8 cellular contexts compared by ENCODE assay signal in the genomic region with DNA sequence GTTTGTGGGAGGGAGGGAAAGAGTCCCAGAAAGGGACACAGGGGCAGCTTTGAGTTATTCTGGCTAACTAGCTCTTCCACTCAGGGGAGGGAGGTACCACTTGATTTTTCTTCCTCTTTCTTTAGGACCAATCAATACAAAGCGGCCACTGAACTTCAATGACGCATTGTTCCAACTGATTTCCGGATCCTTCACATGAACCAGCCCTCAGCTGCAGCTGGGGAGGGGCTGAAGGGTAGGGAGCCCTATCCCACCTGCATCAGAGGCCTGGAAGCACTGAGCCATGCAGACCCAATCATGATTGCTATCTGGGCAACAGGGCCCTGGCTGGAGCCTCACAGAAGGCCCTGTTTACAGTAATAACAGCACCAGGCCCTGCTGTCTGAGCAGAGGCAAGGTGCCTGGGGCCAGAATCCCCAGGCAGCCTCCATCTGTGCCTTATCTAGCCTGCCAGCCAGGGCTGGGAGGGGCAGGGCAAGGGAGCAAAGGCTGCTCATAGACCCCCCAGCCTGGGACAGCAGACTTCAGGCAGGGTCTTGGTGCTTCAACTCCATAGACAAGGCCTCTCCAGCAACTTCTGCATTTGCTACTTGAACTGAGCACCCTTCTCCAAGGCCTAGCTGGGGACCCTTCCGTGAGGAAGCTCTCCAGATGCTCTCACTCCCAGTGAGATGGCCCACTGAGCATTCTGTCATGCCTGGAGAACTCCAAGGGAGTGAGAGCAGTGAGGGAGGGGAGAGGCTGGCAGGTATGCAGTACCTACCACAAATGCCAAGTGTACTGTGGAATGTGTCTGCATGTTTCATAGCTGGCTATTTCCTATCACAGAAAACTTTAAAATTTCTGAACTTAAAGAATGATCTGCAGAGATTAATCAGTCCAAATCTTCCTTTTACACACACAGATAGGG. TPM values are rescaled to one million over a fixed set of nuclear protein-coding genes. Genes with fewer than 3 reads are reported as not detected.
A peak's percentile ranks its signal among the peaks of the same experiment; 100 is the strongest.
DNase-seq lines count a peak whose midpoint lies in the region; ATAC-seq, FAIRE-seq and TF ChIP-seq lines count a peak whose summit lies in the region.

No MANE protein-coding gene starts in this region.

- no peaks in the 10 kb centered on the region for H3K9me3 Mint-ChIP-seq in MCF 10A (ENCODE audit: unreplicated experiment)

- H3K36me3 ChIP-seq in breast epithelium (no peaks in the 10 kb centered on the region), GM12878 (ENCODE audit: control insufficient read depth in 2 of 2, insufficient read depth in 2 of 2, low read length in 1 of 2) (no peaks in the 10 kb centered on the region; a peak in 2 of 4 replicates), mesodermal cell (ENCODE audit: control insufficient read depth, insufficient read depth, low read length) (peaks cover 4% of the 10 kb centered on the region), MG63 (no peaks in the 10 kb centered on the region; the same call in 1 of the 2 replicates)

- in situ Hi-C loops in GM12878 (cut with MboI): loop anchor here (10.0 kb wide), 1 partner anchor 117 kb away; no protein-coding TSS in a partner anchor

- H3K9me3 ChIP-seq in breast epithelium: no peaks in the 10 kb centered on the region
- no peaks in the 10 kb centered on the region for H3K9me3 ChIP-seq in GM12878 (replicated peaks; ENCODE audit: control insufficient read depth, insufficient read depth, low read length)
- H3K9me3 ChIP-seq in mesodermal cell (ENCODE audit: control insufficient read depth, low read length): no peaks in the 10 kb centered on the region
- no peaks in the 10 kb centered on the region for H3K9me3 ChIP-seq in MG63

- H3K79me2 ChIP-seq in GM12878 (ENCODE audit: control insufficient read depth, insufficient read depth, low read length): peaks cover 6% of the 10 kb centered on the region

- TF ChIP-seq RAD21 in GM12878 (IDR thresholded peaks at IDR 0.05; ENCODE audit: insufficient read depth, low read depth, low read length): no peak

- H3K27me3 Mint-ChIP-seq in MCF 10A (ENCODE audit: insufficient read depth, unreplicated experiment): no peaks in the 10 kb centered on the region

- H4K20me1 ChIP-seq in GM12878 (ENCODE audit: control insufficient read depth, insufficient read depth): no peaks in the 10 kb centered on the region

- no peaks in the 10 kb centered on the region for H3K27me3 ChIP-seq in breast epithelium
- no peaks in the 10 kb centered on the region for H3K27me3 ChIP-seq in GM12878 (replicated peaks in 1 of 2; ENCODE audit: control insufficient read depth in 2 of 2, insufficient read depth in 2 of 2, low read length in 1 of 2)
- H3K27me3 ChIP-seq in foreskin keratinocyte: no peaks in the 10 kb centered on the region
- H3K27me3 ChIP-seq in MG63: no peaks in the 10 kb centered on the region

- RAD21 ChIA-PET in GM12878 (lab: Charles Lee; ENCODE audit: unreplicated experiment): interaction anchor here (0.6 to 2.8 kb wide), 10 partner anchors 11 to 387 kb away, joined by 3 to 22 read pairs (median 3); no protein-coding TSS in a partner anchor

- WGBS in GM12878 (ENCODE audit: insufficient coverage, insufficient replicate concordance, low lambda C conversion rate, missing lambda C conversion rate): 33% methylated on average over 4 of the region's 4 CpGs
- 78% methylated on average over 2 of the region's 4 CpGs; no CpG with 5 or more reads in 1 of the 2 experiments for WGBS in mesodermal cell (ENCODE audit: insufficient coverage in 2 of 2), 2 experiments

- POLR2A ChIA-PET in MCF 10A (lab: Yijun Ruan, JAX): no interaction called here
- POLR2A ChIA-PET in GM12878 (lab: Charles Lee): interaction anchor here (0.8 kb wide), 1 partner anchor 478 kb away, joined by 3 read pairs; no protein-coding TSS in a partner anchor

- BruUV-seq in MCF 10A (replicated peaks; lab: Mats Ljungman, UMichigan) (no TSS peak), GM12878 (replicated peaks; lab: Mats Ljungman, UMichigan) (no TSS peak)

- peak overlapping the region; percentile 54 for H3K9ac ChIP-seq in GM12878 (ENCODE audit: control insufficient read depth, insufficient read depth, low read length)

- TF ChIP-seq CTCF in breast epithelium (IDR thresholded peaks at IDR 0.05) (no peak), MCF 10A (IDR thresholded peaks at IDR 0.05; ENCODE audit: unreplicated experiment) (no peak), NB4 (IDR thresholded peaks at IDR 0.05; ENCODE audit: low read depth, low read length) (no peak), GM12878 (IDR thresholded peaks at IDR 0.05 in 2 of 3, conservative IDR thresholded peaks at IDR 0.05 in 1 of 3; ENCODE audit: control insufficient read depth in 2 of 3, extremely low read depth in 1 of 3, insufficient read depth in 1 of 3, low read depth in 3 of 3, low read length in 3 of 3) (no peak), foreskin keratinocyte (conservative IDR thresholded peaks at IDR 0.05) (no peak)

- CTCF ChIA-PET in MCF 10A (lab: Yijun Ruan, JAX) (interaction anchor here (0.5 to 1.5 kb wide), 9 partner anchors 21 to 619 kb away, joined by 3 to 4 read pairs (median 4); no protein-coding TSS in a partner anchor), GM12878 (lab: Yijun Ruan, JAX) (interaction anchor here (0.8 to 17.4 kb wide), 16 partner anchors 8 to 435 kb away, joined by 3 to 378 read pairs (median 4); partner anchors contain the start of gene CLPB)

- peaks cover 4% of the 10 kb centered on the region for H3K36me3 Mint-ChIP-seq in MCF 10A (ENCODE audit: insufficient read depth, unreplicated experiment)

- H3K4me1 Mint-ChIP-seq in MCF 10A (ENCODE audit: insufficient read depth, unreplicated experiment): peaks cover 9% of the 10 kb centered on the region

- no peak overlapping the region for H3K4me3 Mint-ChIP-seq in MCF 10A (ENCODE audit: unreplicated experiment)

- H3K27ac ChIP-seq in breast epithelium (peak overlapping the region; percentile 80 to 88), GM12878 (ENCODE audit: control insufficient read depth, insufficient read depth) (peak overlapping the region; percentile 88), mesodermal cell (ENCODE audit: low read depth, low read length, severe bottlenecking) (peak overlapping the region; percentile 77), foreskin keratinocyte (no peak overlapping the region)

- peak; percentile 90 for ATAC-seq in GM12878
- ATAC-seq in foreskin keratinocyte: no peak

- H3K4me1 ChIP-seq in breast epithelium (peaks cover 0 to 8% of the 10 kb centered on the region in 2 donors), GM12878 (ENCODE audit: control insufficient read depth, insufficient read depth, low read length) (peaks cover 20% of the 10 kb centered on the region), mesodermal cell (ENCODE audit: control insufficient read depth, insufficient read depth, low read length, poor library complexity, severe bottlenecking) (peaks cover 17% of the 10 kb centered on the region), foreskin keratinocyte (no peaks in the 10 kb centered on the region)

- H3K27ac Mint-ChIP-seq in MCF 10A (ENCODE audit: low read depth, unreplicated experiment): no peak overlapping the region

- TF ChIP-seq POLR2A in breast epithelium (IDR thresholded peaks at IDR 0.05) (no peak), NB4 (IDR thresholded peaks at IDR 0.05; ENCODE audit: extremely low read depth, insufficient read length) (peak; percentile 31), GM12878 (IDR thresholded peaks at IDR 0.05; ENCODE audit: low read depth, low read length) (peak; percentile 46)

- H3K4me3 ChIP-seq in breast epithelium (no peak overlapping the region), NB4 (ENCODE audit: low read depth, low read length) (no peak overlapping the region), GM12878 (no peak overlapping the region), mesodermal cell (ENCODE audit: extremely low read depth, insufficient read depth, low read length, poor library complexity, severe bottlenecking) (no peak overlapping the region), MG63 (no peak overlapping the region)

- H2AFZ ChIP-seq in GM12878 (ENCODE audit: control insufficient read depth, low read depth, low read length): peak overlapping the region; percentile 72

- intact Hi-C loops in breast epithelium (cut with DNase I; ENCODE audit: low total_unique reads) (no loop called here), MCF 10A (cut with micrococcal nuclease) (loop anchor here (5.0 to 10.0 kb wide), 2 partner anchors 165 to 437 kb away; no protein-coding TSS in a partner anchor), GM12878 (cut with micrococcal nuclease; ENCODE audit: unreplicated experiment) (loop anchor here (5.0 kb wide), 1 partner anchor 175 kb away; no protein-coding TSS in a partner anchor)

- no peak for TF ChIP-seq EP300 in GM12878 (IDR thresholded peaks at IDR 0.05; ENCODE audit: borderline replicate concordance in 1 of 2, control insufficient read depth in 1 of 2, low read depth in 2 of 2, low read length in 2 of 2)

- H3K4me2 ChIP-seq in GM12878 (ENCODE audit: control insufficient read depth, insufficient read depth): peak overlapping the region; percentile 51

- FAIRE-seq in GM12878 (lab: Jason Lieb, UNC): peak; percentile 18

- DNase-seq in breast epithelium (ENCODE audit: low spot score in 2 of 2) (peak in 1 of 2 donors; percentile 28), MCF 10A (ENCODE audit: unreplicated experiment) (no peak), NB4 (ENCODE audit: low read depth) (peak; percentile 82), GM12878 (ENCODE audit: low read depth, low spot score) (no peak), foreskin keratinocyte (no peak), MG63 (no peak)
- DNase-seq in effector CD4-positive, alpha-beta T cell: no peak

- SMC1A ChIA-PET in GM12878 (lab: Charles Lee; ENCODE audit: uncharacterized antibody, unreplicated experiment): interaction anchor here (0.8 to 3.6 kb wide), 11 partner anchors 11 to 221 kb away, joined by 3 to 19 read pairs (median 3); no protein-coding TSS in a partner anchor

RNA-seq across cellular contexts. Expression of gene CLPB, which starts 22.5 kb away (rescaled TPM):
- total RNA-seq in breast epithelium: 10 to 100 TPM; 19.0 to 28.8 (median 23.1) TPM
- 42.2 and 44.4 TPM in 2 replicates for total RNA-seq in MCF 10A (2022)
- 37.7 and 41.8 TPM in 2 replicates for total RNA-seq in GM12878 (2013; cell fraction: nucleolus; rRNA removed)
- 34.0 and 35.8 TPM in 2 replicates for total RNA-seq in GM12878 (2014; rRNA removed)
- total RNA-seq in GM12878 (2014; rRNA removed; fragmentation: Illumina TruSeq; extraction: Trizol): 22.2 and 23.2 TPM in 2 replicates
- total RNA-seq in GM12878 (2021): 38.4 and 39.3 TPM in 2 replicates
- polyA plus RNA-seq in GM12878 (2011; ENCODE audit: low read depth): 10.4 TPM
- polyA plus RNA-seq in GM12878 (2011; rRNA removed): 29.7 and 45.5 TPM in 2 replicates
- 35.7 and 38.5 TPM in 2 replicates for polyA plus RNA-seq in GM12878 (2011; cell fraction: cytosol; rRNA removed)
- 91.3 and 99.7 TPM in 2 replicates for polyA plus RNA-seq in GM12878 (2011; cell fraction: nucleus; rRNA removed)
- polyA plus RNA-seq in GM12878 (2012): 16.7 and 18.1 TPM in 2 replicates
- 20.2 and 23.6 TPM in 2 replicates for polyA plus RNA-seq in GM12878 (2014; fragmentation: Illumina TruSeq; extraction: Trizol)
- 10 to 100 TPM in 1 of 2 experiments, 1 to 10 TPM in 1; 8.0 to 12.4 TPM for polyA plus RNA-seq in GM12878 (2014; fragmentation: Nextera tagmentation; extraction: Ambion mirVana)
- polyA plus RNA-seq in GM12878 (2014; rRNA removed): 21.7 and 24.4 TPM in 2 replicates
- 10 to 100 TPM; 25.4 to 31.3 TPM for polyA plus RNA-seq in GM12878 (2016; fragmentation: Nextera tagmentation; extraction: Ambion mirVana)
- polyA minus RNA-seq in GM12878 (2011; rRNA and poly(A)+ RNA removed): 61.4 and 89.8 TPM in 2 replicates
- polyA minus RNA-seq in GM12878 (2011; cell fraction: cytosol; rRNA and poly(A)+ RNA removed): 19.3 and 19.4 TPM in 2 replicates
- 25.8 and 33.1 TPM in 2 replicates for polyA minus RNA-seq in GM12878 (2011; cell fraction: nucleus; rRNA and poly(A)+ RNA removed)
- polyA plus RNA-seq in mesodermal cell (2013, experiment 1 of 2): 17.0 TPM
- 18.7 TPM for polyA plus RNA-seq in mesodermal cell (2013, experiment 2 of 2)
- total RNA-seq in foreskin keratinocyte: 26.7 and 28.4 TPM in 2 replicates
- 15.5 and 17.3 TPM in 2 replicates for polyA plus RNA-seq in foreskin keratinocyte
- 27.5 and 43.8 TPM in 2 replicates for total RNA-seq in MG63 (2014; rRNA removed; shearing (Covaris generic); ENCODE audit: low replicate concordance)
